8 cellular contexts compared by ENCODE assay signal in the genomic region with DNA sequence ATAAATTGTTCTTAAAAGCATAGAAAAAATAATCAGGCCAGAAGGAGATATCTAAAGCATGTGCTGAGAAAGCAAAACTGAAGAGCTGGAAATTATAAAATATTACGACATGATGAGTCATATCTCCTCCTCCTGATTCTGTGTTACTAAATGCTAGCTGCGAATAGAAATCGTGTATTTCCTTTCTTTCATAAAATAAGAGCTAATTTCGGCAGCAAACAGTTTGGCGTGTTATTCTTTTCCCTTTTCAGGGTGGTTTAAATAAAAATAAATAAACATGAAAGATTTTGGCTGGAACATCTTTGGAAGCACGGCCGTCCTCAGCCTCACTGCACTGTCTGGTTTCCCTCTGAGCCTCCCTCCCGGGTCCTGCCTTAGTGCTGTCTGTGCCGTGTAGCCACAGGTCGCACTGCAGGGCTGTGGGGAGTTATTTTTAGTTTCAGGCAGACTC. TPM values are rescaled to one million over a fixed set of nuclear protein-coding genes. Genes with fewer than 3 reads are reported as not detected.
DNase-seq lines count a peak whose midpoint lies in the region; ATAC-seq and TF ChIP-seq lines count a peak whose summit lies in the region.

No MANE protein-coding gene starts in this region.

- no peaks in the 10 kb centered on the region for H3K79me2 ChIP-seq in OCI-LY7 (ENCODE audit: insufficient read depth, low read depth, low read length)

- POLR2A ChIA-PET in BJ (lab: Charles Lee) (interaction anchor here (0.6 kb wide), 2 partner anchors 168 to 257 kb away, joined by 3 to 4 read pairs; partner anchors contain the start of gene PTTG1IP), OCI-LY7 (lab: Charles Lee) (interaction anchor here (0.6 to 10.5 kb wide), 3 partner anchors 17 to 1085 kb away, joined by 3 to 116 read pairs (median 52); no protein-coding TSS in a partner anchor)
- POLR2A ChIA-PET in naive thymus-derived CD8-positive, alpha-beta T cell (lab: Charles Lee): no interaction called here

- H3K4me3 Mint-ChIP-seq in naive thymus-derived CD8-positive, alpha-beta T cell: no peak overlapping the region

- CTCF ChIA-PET in BJ (lab: Yijun Ruan, JAX) (interaction anchor here (0.6 to 8.2 kb wide), 16 partner anchors 11 to 290 kb away, joined by 3 to 155 read pairs (median 4); no protein-coding TSS in a partner anchor), OCI-LY7 (lab: Charles Lee; ENCODE audit: unreplicated experiment) (interaction anchor here (1.9 kb wide), 1 partner anchor 28 kb away, joined by 5 read pairs; no protein-coding TSS in a partner anchor)

- peaks cover 18 to 68% (median 22%) of the 10 kb centered on the region in 4 donors for H3K4me1 Mint-ChIP-seq in naive thymus-derived CD8-positive, alpha-beta T cell

- peaks cover 22% of the 10 kb centered on the region for H3K4me1 ChIP-seq in OCI-LY7 (ENCODE audit: insufficient read depth, low read length, poor library complexity, severe bottlenecking)

- H3K27ac Mint-ChIP-seq in naive thymus-derived CD8-positive, alpha-beta T cell: no peak overlapping the region

- H2AFZ ChIP-seq in OCI-LY7 (ENCODE audit: low read length): no peak overlapping the region

- H3K27me3 Mint-ChIP-seq in naive thymus-derived CD8-positive, alpha-beta T cell: no peaks in the 10 kb centered on the region

- no peak for TF ChIP-seq CTCF in BJ (IDR thresholded peaks at IDR 0.05; ENCODE audit: insufficient read depth, low read depth, low read length)
- TF ChIP-seq CTCF in omental fat pad (IDR thresholded peaks at IDR 0.05): no peak
- no peak for TF ChIP-seq CTCF in OCI-LY7 (conservative IDR thresholded peaks at IDR 0.05; ENCODE audit: low read length)

- intact Hi-C loops in OCI-LY7 (cut with micrococcal nuclease; ENCODE audit: unreplicated experiment): no loop called here

- H3K27me3 ChIP-seq in BJ (ENCODE audit: control insufficient read depth, insufficient read depth, low read length): no peaks in the 10 kb centered on the region

- H3K36me3 Mint-ChIP-seq in naive thymus-derived CD8-positive, alpha-beta T cell: peaks cover 0 to 28% (median 0%) of the 10 kb centered on the region in 3 donors

- H3K4me2 ChIP-seq in OCI-LY7 (ENCODE audit: low read length): no peak overlapping the region

- no peaks in the 10 kb centered on the region for H3K9me3 ChIP-seq in OCI-LY7 (ENCODE audit: low read length)

- no peaks in the 10 kb centered on the region for H3K36me3 ChIP-seq in BJ (ENCODE audit: control insufficient read depth, insufficient read depth, low read length)
- no peaks in the 10 kb centered on the region for H3K36me3 ChIP-seq in OCI-LY7 (ENCODE audit: insufficient read depth, low read length)

- H3K4me3 ChIP-seq in BJ (ENCODE audit: low read depth, low read length) (peak overlapping the region; percentile 9; the same call in 1 of the 2 replicates), OCI-LY7 (ENCODE audit: low read depth, low read length, poor library complexity, severe bottlenecking) (no peak overlapping the region)

- peak; percentile 47 for DNase-seq in BJ (ENCODE audit: low read depth)
- DNase-seq in NCI-H226: peak; percentile 75
- DNase-seq in dedifferentiated amniotic fluid mesenchymal stem cell (ENCODE audit: extremely low spot score): peak; percentile 67
- no peak for DNase-seq in omental fat pad (ENCODE audit: low spot score)
- DNase-seq in naive thymus-derived CD8-positive, alpha-beta T cell: no peak
- no peak for DNase-seq in OCI-LY7 (ENCODE audit: low spot score)

- no peaks in the 10 kb centered on the region for H4K20me1 ChIP-seq in OCI-LY7 (ENCODE audit: insufficient read depth, low read length)

- no TSS peak for BruUV-seq in OCI-LY7 (replicated peaks; lab: Mats Ljungman, UMichigan)

- H3K9me3 Mint-ChIP-seq in naive thymus-derived CD8-positive, alpha-beta T cell: no peaks in the 10 kb centered on the region

- ATAC-seq in omental fat pad (ENCODE audit: low FRiP score) (peak; percentile 61), GM21529 (IDR thresholded peaks at IDR 0.05; ENCODE audit: unreplicated experiment) (no peak), GM19395 (IDR thresholded peaks at IDR 0.05; ENCODE audit: unreplicated experiment) (no peak)
- no peak for ATAC-seq in naive thymus-derived CD8-positive, alpha-beta T cell

- H3K9me2 ChIP-seq in OCI-LY7 (ENCODE audit: insufficient read depth, low read length): no peaks in the 10 kb centered on the region

- H3K27ac ChIP-seq in OCI-LY7 (ENCODE audit: low read depth, low read length, poor library complexity, severe bottlenecking): no peak overlapping the region

RNA-seq across cellular contexts. Expression of gene ADARB1, which starts 56.0 kb away (rescaled TPM):
- polyA plus RNA-seq in BJ (2011; rRNA removed): 8.9 and 10.9 TPM in 2 replicates
- polyA minus RNA-seq in BJ (2011; rRNA and poly(A)+ RNA removed): 13.5 and 15.4 TPM in 2 replicates
- 10 to 100 TPM; 17.3 to 38.3 (median 23.3) TPM for total RNA-seq in omental fat pad
- 10 to 100 TPM; 34.3 to 36.9 TPM for total RNA-seq in naive thymus-derived CD8-positive, alpha-beta T cell
- 1 to 10 TPM; 2.9 to 7.7 (median 5.2) TPM for polyA plus RNA-seq in naive thymus-derived CD8-positive, alpha-beta T cell
- total RNA-seq in OCI-LY7 (2014; rRNA removed; shearing (Covaris generic)): 6.6 and 17.4 TPM in 2 replicates
- total RNA-seq in OCI-LY7 (2022): 20.5 and 20.8 TPM in 2 replicates

Comparison
In these comparisons a context has a peak if more than half of its experiments do, and no peak if none do; other contexts are left out.
1. DNase-seq: peak in BJ (single experiment), NCI-H226 (single experiment) and dedifferentiated amniotic fluid mesenchymal stem cell (single experiment); none in omental fat pad (single experiment), naive thymus-derived CD8-positive, alpha-beta T cell (0 of 10) and OCI-LY7 (single experiment).